ENCODE assay signal across 23 cellular contexts in the genomic region with DNA sequence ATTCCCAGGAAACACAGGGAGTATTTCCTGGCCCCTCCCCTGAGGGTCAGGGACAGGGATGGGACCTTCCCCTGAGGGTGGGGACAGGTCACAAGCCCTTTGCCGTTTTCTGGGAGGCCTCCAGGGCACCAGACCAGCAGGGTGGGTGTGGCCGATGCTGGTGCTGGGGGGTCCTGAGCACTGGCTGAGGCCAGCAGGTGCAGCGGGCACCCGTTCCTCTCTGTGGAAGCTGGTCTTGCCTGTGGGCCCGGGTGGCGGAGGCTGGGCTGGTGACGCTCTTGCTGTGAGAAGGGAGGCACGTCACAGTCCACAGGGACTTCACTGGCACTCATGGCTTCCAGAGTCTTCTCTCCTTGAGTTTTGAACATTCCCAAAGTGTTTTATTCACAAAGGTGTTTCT. TPM values are rescaled to one million over a fixed set of nuclear protein-coding genes. Genes with fewer than 3 reads are reported as not detected.
"Had no signal": no experiment of that assay in that cellular context is flagged by ENCODE, and none has a peak within 500 bp of the region (broad histone marks: within the 10 kb centered on the region; RNA-seq: fewer than 3 reads in every experiment).

No MANE protein-coding gene starts in this region.

- H3K4me3 ChIP-seq: coronary artery, esophagus squamous epithelium, ovary, smooth muscle cell, thyroid gland had no signal

- H3K4me1 ChIP-seq: esophagus squamous epithelium, thyroid gland had no signal

- H3K36me3 ChIP-seq: esophagus squamous epithelium, ovary, thyroid gland had no signal

- DNase-seq: dermis blood vessel endothelial cell; effector memory CD8-positive, alpha-beta T cell; erythroblast; esophagus squamous epithelium; foreskin melanocyte; nephron progenitor cell; occipital lobe; ovary; stimulated activated CD4-positive, alpha-beta T cell treated with anti-CD3 and anti-CD28 coated beads, Interleukin-2, amount 100 ng/mL, for 24 hours; stimulated activated CD4-positive, alpha-beta T cell treated with anti-CD3 and anti-CD28 coated beads, Interleukin-4, amount 100 ng/mL, for 4 hours; stimulated activated naive B cell treated with anti-CD40 and anti-IgM and Interleukin-4, amounts not matched to agents 10 μg/mL and 1 μg/mL and 100 μg/mL, for 72 hours; thyroid gland; trophoblast cell had no signal

- H3K27ac ChIP-seq: coronary artery, ovary, thyroid gland had no signal

- H3K4me2 ChIP-seq: smooth muscle cell had no signal

- FAIRE-seq: endometrium, keratinocyte had no signal

- H3K9me3 ChIP-seq: esophagus squamous epithelium, ovary, thyroid gland had no signal

- ATAC-seq: effector memory CD8-positive, alpha-beta T cell; left lobe of liver; naive thymus-derived CD8-positive, alpha-beta T cell; sciatic nerve; stimulated activated naive B cell treated with anti-CD40 and anti-IgM and Interleukin-4, amounts not matched to agents 10 μg/mL and 1 μg/mL and 100 μg/mL, for 72 hours had no signal

- H3K27me3 ChIP-seq: ovary, thyroid gland had no signal

RNA-seq across cellular contexts. Expression of gene CFAP46, which starts 44.2 kb away (rescaled TPM):
- total RNA-seq: mesenteric fat pad; myocyte; naive thymus-derived CD8-positive, alpha-beta T cell had no signal
- polyA plus RNA-seq: naive thymus-derived CD8-positive, alpha-beta T cell; urinary bladder had no signal
